Comparison of ENCODE assay signal across 29 cellular contexts in genomic region chr15:85002517-85002916, GRCh38. TPM values are rescaled to one million over a fixed set of nuclear protein-coding genes. Genes with fewer than 3 reads are reported as not detected.
DNase-seq lines count a peak whose midpoint lies in the region; ATAC-seq, FAIRE-seq and TF ChIP-seq lines count a peak whose summit lies in the region.
"Had no signal": no experiment of that assay in that cellular context is flagged by ENCODE, and none has a peak within 500 bp of the region (broad histone marks: within the 10 kb centered on the region; RNA-seq: fewer than 3 reads in every experiment).

No MANE protein-coding gene starts in this region.

- RAD21 ChIA-PET in GM12878 (lab: Charles Lee; ENCODE audit: unreplicated experiment): interaction anchor here (0.8 to 1.8 kb wide), 5 partner anchors 11 to 167 kb away, joined by 3 to 9 read pairs (median 3); no protein-coding TSS in a partner anchor

- H3K4me1 ChIP-seq in BLaER1: peaks cover 57% of the 10 kb centered on the region
- H3K4me1 ChIP-seq in MM.1S (ENCODE audit: low read length): peaks cover 14% of the 10 kb centered on the region
- H3K4me1 ChIP-seq in GM12878 (ENCODE audit: control insufficient read depth, insufficient read depth, low read length): peaks cover 25% of the 10 kb centered on the region
- H3K4me1 ChIP-seq in mucosa of descending colon (ENCODE audit: low read depth): peaks cover 40% of the 10 kb centered on the region

- no TSS peak for BruUV-seq in GM12878 (replicated peaks; lab: Mats Ljungman, UMichigan)

- POLR2A ChIA-PET in GM12878 (lab: Charles Lee): interaction anchor here (1.0 to 6.1 kb wide), 4 partner anchors 10 to 22 kb away, joined by 3 to 39 read pairs (median 17); no protein-coding TSS in a partner anchor

- no peak for TF ChIP-seq POLR2A in GM12878 (IDR thresholded peaks at IDR 0.05; ENCODE audit: low read depth, low read length)

- H3K27me3 ChIP-seq in BLaER1: no peaks in the 10 kb centered on the region
- H3K27me3 ChIP-seq in MM.1S (replicated peaks; ENCODE audit: insufficient read depth, low read length): no peaks in the 10 kb centered on the region
- H3K27me3 ChIP-seq in GM12878 (replicated peaks in 1 of 2; ENCODE audit: control insufficient read depth in 2 of 2, insufficient read depth in 2 of 2, low read length in 1 of 2): no peaks in the 10 kb centered on the region
- H3K27me3 ChIP-seq: heart left ventricle, stomach, tibial nerve had no signal

- no peak for TF ChIP-seq RAD21 in GM12878 (IDR thresholded peaks at IDR 0.05; ENCODE audit: insufficient read depth, low read depth, low read length)

- CTCF ChIA-PET in GM12878 (lab: Yijun Ruan, JAX): interaction anchor here (2.2 to 3.2 kb wide), 2 partner anchors 9 to 13 kb away, joined by 6 to 17 read pairs; no protein-coding TSS in a partner anchor

- peak; percentile 68 for FAIRE-seq in GM12878 (lab: Jason Lieb, UNC)
- FAIRE-seq: A204.1, colon, GM18507 had no signal

- H3K4me1 Mint-ChIP-seq in memory B cell: peaks cover 32% of the 10 kb centered on the region
- H3K4me1 Mint-ChIP-seq in mesothelial cell of epicardium: peaks cover 15% of the 10 kb centered on the region

- H3K27ac Mint-ChIP-seq in memory B cell (no peak overlapping the region), mesothelial cell of epicardium (no peak overlapping the region)
- H3K27ac Mint-ChIP-seq: activated CD4-positive, alpha-beta T cell treated with anti-CD3 and anti-CD28 coated beads, Interleukin-2, amount 10 ng/mL, durations not matched to agents 7 days and 5 days; natural killer cell treated with Interleukin-12 subunit alpha and Interleukin-12 subunit beta and Interleukin-15 and Interleukin-18, amount 100 ng/mL, for 72 hours had no signal

- H3K9ac ChIP-seq in BLaER1 (no peak overlapping the region), MM.1S (ENCODE audit: low read length) (no peak overlapping the region), GM12878 (ENCODE audit: control insufficient read depth, insufficient read depth, low read length) (no peak overlapping the region)

- no peak for TF ChIP-seq EP300 in GM12878 (IDR thresholded peaks at IDR 0.05; ENCODE audit: borderline replicate concordance in 1 of 2, control insufficient read depth in 1 of 2, low read depth in 2 of 2, low read length in 2 of 2)

- no peak overlapping the region for H3K27ac ChIP-seq in BLaER1
- H3K27ac ChIP-seq in MM.1S (ENCODE audit: low read length): no peak overlapping the region
- no peak overlapping the region for H3K27ac ChIP-seq in GM12878 (ENCODE audit: control insufficient read depth, insufficient read depth)
- H3K27ac ChIP-seq: PC-9, stomach, tibial nerve had no signal

- TF ChIP-seq CTCF in MM.1S (IDR thresholded peaks at IDR 0.05; ENCODE audit: low read length) (no peak), GM12878 (IDR thresholded peaks at IDR 0.05 in 2 of 3, conservative IDR thresholded peaks at IDR 0.05 in 1 of 3; ENCODE audit: control insufficient read depth in 2 of 3, extremely low read depth in 1 of 3, insufficient read depth in 1 of 3, low read depth in 3 of 3, low read length in 3 of 3) (no peak), mesothelial cell of epicardium (IDR thresholded peaks at IDR 0.05; ENCODE audit: unreplicated experiment) (no peak), mucosa of descending colon (IDR thresholded peaks at IDR 0.05) (no peak)

- H3K9me3 ChIP-seq in BLaER1 (no peaks in the 10 kb centered on the region), MM.1S (replicated peaks; ENCODE audit: insufficient read depth, low read length) (no peaks in the 10 kb centered on the region), GM12878 (replicated peaks; ENCODE audit: control insufficient read depth, insufficient read depth, low read length) (no peaks in the 10 kb centered on the region), mucosa of descending colon (no peaks in the 10 kb centered on the region)
- H3K9me3 ChIP-seq: heart left ventricle, stomach, tibial nerve had no signal

- H3K4me2 ChIP-seq in BLaER1 (peak overlapping the region; percentile 33), MM.1S (ENCODE audit: low read depth, low read length) (no peak overlapping the region), GM12878 (ENCODE audit: control insufficient read depth, insufficient read depth) (0 out of 2 replicates have a peak overlapping the region, but pooled peaks have one; percentile 5)
- H3K4me2 ChIP-seq: PC-9 had no signal

- intact Hi-C loops in GM12878 (cut with micrococcal nuclease; ENCODE audit: unreplicated experiment): no loop called here
- intact Hi-C loops in mucosa of descending colon (cut with DNase I, micrococcal nuclease): no loop called here

- H3K9me2 ChIP-seq in MM.1S (replicated peaks; ENCODE audit: insufficient read depth, low read length): no peaks in the 10 kb centered on the region

- no peaks in the 10 kb centered on the region for H3K36me3 ChIP-seq in BLaER1
- H3K36me3 ChIP-seq in MM.1S (replicated peaks; ENCODE audit: insufficient read depth, low read length): no peaks in the 10 kb centered on the region
- H3K36me3 ChIP-seq in GM12878 (ENCODE audit: control insufficient read depth in 2 of 2, insufficient read depth in 2 of 2, low read length in 1 of 2): no peaks in the 10 kb centered on the region; a peak in 1 of 4 replicates
- H3K36me3 ChIP-seq in mucosa of descending colon (ENCODE audit: low read depth): no peaks in the 10 kb centered on the region
- H3K36me3 ChIP-seq: heart left ventricle, stomach, tibial nerve had no signal

- ATAC-seq in GM12878 (peak; percentile 22; the same call in 1 of the 3 replicates), memory B cell (ENCODE audit: low read depth) (peak; percentile 55), mucosa of descending colon (no peak)
- ATAC-seq: activated T-cell treated with anti-CD3 and anti-CD28 coated beads, Interleukin-2, amount 50 U/mL, for 4 hours; heart left ventricle; left colon; natural killer cell treated with Interleukin-12 subunit alpha and Interleukin-12 subunit beta and Interleukin-15 and Interleukin-18, amount 100 ng/mL, for 72 hours had no signal

- no peaks in the 10 kb centered on the region for H3K9me3 Mint-ChIP-seq in memory B cell
- no peaks in the 10 kb centered on the region for H3K9me3 Mint-ChIP-seq in mesothelial cell of epicardium
- H3K9me3 Mint-ChIP-seq: activated CD4-positive, alpha-beta T cell treated with anti-CD3 and anti-CD28 coated beads, Interleukin-2, amount 10 ng/mL, durations not matched to agents 7 days and 5 days; activated T-cell treated with anti-CD3 and anti-CD28 coated beads, Interleukin-2, amount 50 U/mL, for 4 hours; natural killer cell treated with Interleukin-12 subunit alpha and Interleukin-12 subunit beta and Interleukin-15 and Interleukin-18, amount 100 ng/mL, for 72 hours had no signal

- H3K27me3 Mint-ChIP-seq in memory B cell: no peaks in the 10 kb centered on the region
- H3K27me3 Mint-ChIP-seq in mesothelial cell of epicardium (ENCODE audit: low read depth): no peaks in the 10 kb centered on the region
- H3K27me3 Mint-ChIP-seq: activated CD4-positive, alpha-beta T cell treated with anti-CD3 and anti-CD28 coated beads, Interleukin-2, amount 10 ng/mL, durations not matched to agents 7 days and 5 days; natural killer cell treated with Interleukin-12 subunit alpha and Interleukin-12 subunit beta and Interleukin-15 and Interleukin-18, amount 100 ng/mL, for 72 hours had no signal

- in situ Hi-C loops in GM12878 (cut with MboI): no loop called here

- H2AFZ ChIP-seq in MM.1S (ENCODE audit: low read length) (no peak overlapping the region), GM12878 (ENCODE audit: control insufficient read depth, low read depth, low read length) (no peak overlapping the region)
- H2AFZ ChIP-seq: PC-9 had no signal

- H3K4me3 ChIP-seq in BLaER1 (no peak overlapping the region), MM.1S (ENCODE audit: low read length) (no peak overlapping the region), GM12878 (no peak overlapping the region), mucosa of descending colon (no peak overlapping the region)
- H3K4me3 ChIP-seq: heart left ventricle, PC-9, stomach, tibial nerve had no signal

- H3K4me3 Mint-ChIP-seq in memory B cell: no peak overlapping the region
- H3K4me3 Mint-ChIP-seq in mesothelial cell of epicardium: no peak overlapping the region
- H3K4me3 Mint-ChIP-seq: activated CD4-positive, alpha-beta T cell treated with anti-CD3 and anti-CD28 coated beads, Interleukin-2, amount 10 ng/mL, durations not matched to agents 7 days and 5 days; activated T-cell treated with anti-CD3 and anti-CD28 coated beads, Interleukin-2, amount 50 U/mL, for 4 hours; natural killer cell treated with Interleukin-12 subunit alpha and Interleukin-12 subunit beta and Interleukin-15 and Interleukin-18, amount 100 ng/mL, for 72 hours had no signal

- H3K36me3 Mint-ChIP-seq in memory B cell (peaks cover 1% of the 10 kb centered on the region), mesothelial cell of epicardium (no peaks in the 10 kb centered on the region)
- H3K36me3 Mint-ChIP-seq: natural killer cell treated with Interleukin-12 subunit alpha and Interleukin-12 subunit beta and Interleukin-15 and Interleukin-18, amount 100 ng/mL, for 72 hours had no signal

- H3K79me2 ChIP-seq in MM.1S (ENCODE audit: low read length): peaks cover 9% of the 10 kb centered on the region; the same call in 1 of the 2 replicates
- peaks cover 37% of the 10 kb centered on the region for H3K79me2 ChIP-seq in GM12878 (ENCODE audit: control insufficient read depth, insufficient read depth, low read length)

- H4K20me1 ChIP-seq in BLaER1: peaks cover 5% of the 10 kb centered on the region; the same call in 1 of the 2 replicates
- H4K20me1 ChIP-seq in MM.1S (ENCODE audit: insufficient read depth, low read length): no peaks in the 10 kb centered on the region
- no peaks in the 10 kb centered on the region for H4K20me1 ChIP-seq in GM12878 (ENCODE audit: control insufficient read depth, insufficient read depth)

- SMC1A ChIA-PET in GM12878 (lab: Charles Lee; ENCODE audit: uncharacterized antibody, unreplicated experiment): interaction anchor here (0.6 to 5.4 kb wide), 9 partner anchors 7 to 44 kb away, joined by 3 to 49 read pairs (median 13); no protein-coding TSS in a partner anchor

- peak; percentile 19 for DNase-seq in MM.1S
- DNase-seq in GM12878 (ENCODE audit: low read depth, low spot score): no peak
- no peak for DNase-seq in memory B cell (ENCODE audit: low spot score in 2 of 2)
- DNase-seq in mesothelial cell of epicardium (ENCODE audit: low spot score in 2 of 2, unreplicated experiment in 2 of 2): no peak
- no peak for DNase-seq in UCSD-AML1 (lab: John Stamatoyannopoulos, UW; ENCODE audit: unreplicated experiment)
- no peak for DNase-seq in mucosa of descending colon
- no peak for DNase-seq in superior temporal gyrus (ENCODE audit: extremely low spot score)
- DNase-seq: activated CD4-positive, alpha-beta T cell treated with anti-CD3 and anti-CD28 coated beads, Interleukin-2, amount 10 ng/mL, durations not matched to agents 7 days and 5 days; activated T-cell treated with anti-CD3 and anti-CD28 coated beads, Interleukin-2, amount 50 U/mL, for 4 hours; AML-193; DMS53; GF-D8; HCEC 1CT; heart left ventricle; left colon; MV-4-11; NCI-H146; NCI-H510A treated with DMSO at 0.1 percent for 48 hours; NK-92 treated with Interleukin-12 subunit alpha and Interleukin-12 subunit beta, amount 100 ng/mL, for 24 hours; PC-9; Right ventricle myocardium superior; stimulated activated CD4-positive, alpha-beta T cell treated with anti-CD3 and anti-CD28 coated beads, Interleukin-2, amount 100 ng/mL, for 24 hours; stomach had no signal

- no peaks in the 10 kb centered on the region for H3F3A ChIP-seq in MM.1S (ENCODE audit: insufficient read depth, low read length)

- 73% methylated on average over 4 of the region's 4 CpGs for WGBS in GM12878 (ENCODE audit: insufficient coverage, insufficient replicate concordance, low lambda C conversion rate, missing lambda C conversion rate)

RNA-seq across cellular contexts. Expression of gene PDE8A, which starts 20.9 kb away (rescaled TPM):
- 284 and 339 TPM in 2 replicates for total RNA-seq in GM12878 (2013; cell fraction: nucleolus; rRNA removed)
- total RNA-seq in GM12878 (2014; rRNA removed) (26.2 and 37.3 TPM in 2 replicates), GM12878 (2014; rRNA removed; fragmentation: Illumina TruSeq; extraction: Trizol) (28.3 and 29.1 TPM in 2 replicates), GM12878 (2021) (26.8 and 28.4 TPM in 2 replicates), mesothelial cell of epicardium (33.5 to 38.4 TPM (median 36.7 TPM) in 3 replicates), mucosa of descending colon (100 to 1,000 TPM in 1 of 3 donors, 10 to 100 TPM in 2; 79.7 to 117 (median 98.3) TPM)
- 21.8 TPM for polyA plus RNA-seq in GM12878 (2011; ENCODE audit: low read depth)
- polyA plus RNA-seq in GM12878 (2011; rRNA removed) (69.2 and 83.5 TPM in 2 replicates), GM12878 (2014; fragmentation: Illumina TruSeq; extraction: Trizol) (33.9 and 51.0 TPM in 2 replicates), GM12878 (2014; fragmentation: Nextera tagmentation; extraction: Ambion mirVana) (1 to 10 TPM; 6.7 to 9.9 TPM), GM12878 (2014; rRNA removed) (31.1 and 39.9 TPM in 2 replicates), GM12878 (2016; fragmentation: Nextera tagmentation; extraction: Ambion mirVana) (10 to 100 TPM; 12.0 to 14.8 TPM)
- 30.3 and 31.9 TPM in 2 replicates for polyA plus RNA-seq in GM12878 (2011; cell fraction: cytosol; rRNA removed)
- 137 and 139 TPM in 2 replicates for polyA plus RNA-seq in GM12878 (2011; cell fraction: nucleus; rRNA removed)
- 21.2 and 25.2 TPM in 2 replicates for polyA plus RNA-seq in GM12878 (2012)
- polyA minus RNA-seq in GM12878 (2011; rRNA and poly(A)+ RNA removed): 55.1 and 82.7 TPM in 2 replicates
- polyA minus RNA-seq in GM12878 (2011; cell fraction: cytosol; rRNA and poly(A)+ RNA removed): 17.4 and 24.4 TPM in 2 replicates
- 46.2 and 60.8 TPM in 2 replicates for polyA minus RNA-seq in GM12878 (2011; cell fraction: nucleus; rRNA and poly(A)+ RNA removed)
